ENCODE assay signal across 8 cellular contexts in the genomic region with DNA sequence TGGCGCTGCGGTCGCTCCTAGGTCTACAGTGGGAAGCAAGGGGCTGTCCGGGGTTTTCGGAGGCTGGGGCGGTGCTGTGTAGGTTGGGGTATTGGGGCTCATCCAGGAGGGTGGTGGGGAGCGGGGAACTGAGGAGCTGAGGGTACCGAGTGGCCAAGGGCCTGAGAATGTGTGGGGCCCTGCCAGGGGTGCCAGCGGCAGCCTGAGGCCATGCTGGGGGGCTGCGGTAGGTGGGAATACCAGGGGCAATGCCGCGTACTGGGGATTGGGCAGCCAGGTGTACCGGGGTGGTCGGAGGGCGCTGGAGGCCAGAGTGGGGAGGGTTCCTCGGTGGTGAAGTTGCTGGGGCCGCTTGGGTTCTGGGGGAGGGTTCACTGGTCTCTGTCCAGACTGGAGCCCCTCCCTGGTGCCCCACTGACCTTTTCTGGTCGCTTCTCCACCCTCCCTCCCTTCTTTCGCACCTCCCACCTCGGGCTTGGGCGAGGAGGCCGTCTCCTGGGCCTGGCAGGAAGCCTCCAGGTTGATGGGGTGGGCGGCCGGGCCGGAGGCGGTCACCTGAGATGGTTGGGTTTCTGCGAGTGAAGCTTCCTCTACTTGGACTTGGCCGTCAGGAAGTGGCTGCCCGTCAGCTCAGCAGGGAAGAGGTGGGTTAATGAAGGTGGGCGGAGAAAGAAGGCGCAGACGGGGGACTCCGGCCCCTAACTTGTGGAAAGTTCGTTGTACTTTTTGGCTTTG. TPM values are rescaled to one million over a fixed set of nuclear protein-coding genes. Genes with fewer than 3 reads are reported as not detected.
DNase-seq lines count a peak whose midpoint lies in the region; ATAC-seq and TF ChIP-seq lines count a peak whose summit lies in the region.

No MANE protein-coding gene starts in this region.

- peak overlapping the region; percentile 85 for H3K4me3 Mint-ChIP-seq in activated T-helper 17 cell treated with anti-CD3 and anti-CD28 coated beads, Interleukin-2, amount 50 U/mL, for 72 hours

- no peaks in the 10 kb centered on the region for H3K9me3 Mint-ChIP-seq in activated T-helper 17 cell treated with anti-CD3 and anti-CD28 coated beads, Interleukin-2, amount 50 U/mL, for 72 hours

- no peaks in the 10 kb centered on the region for H3K27me3 Mint-ChIP-seq in activated T-helper 17 cell treated with anti-CD3 and anti-CD28 coated beads, Interleukin-2, amount 50 U/mL, for 72 hours

- no peak for TF ChIP-seq POLR2A in gastrocnemius medialis (IDR thresholded peaks at IDR 0.05)

- peak overlapping the region; percentile 77 to 99 (median 91) for H3K4me3 ChIP-seq in gastrocnemius medialis

- peaks cover 51% of the 10 kb centered on the region for H3K36me3 Mint-ChIP-seq in activated T-helper 17 cell treated with anti-CD3 and anti-CD28 coated beads, Interleukin-2, amount 50 U/mL, for 72 hours (ENCODE audit: low read depth)

- peak; percentile 58 for DNase-seq in hepatic stellate cell (ENCODE audit: low spot score)
- DNase-seq in gastrocnemius medialis = no peak
- DNase-seq in DMS79 (lab: John Stamatoyannopoulos, UW) = no peak

- no peaks in the 10 kb centered on the region for H3K9me3 ChIP-seq in gastrocnemius medialis

- no peak for TF ChIP-seq CTCF in C4-2B (conservative IDR thresholded peaks at IDR 0.05)
- no peak for TF ChIP-seq CTCF in gastrocnemius medialis (IDR thresholded peaks at IDR 0.05 in 4 of 5, conservative IDR thresholded peaks at IDR 0.05 in 1 of 5)

- H3K27me3 ChIP-seq in gastrocnemius medialis = no peaks in the 10 kb centered on the region

- in situ Hi-C loops in gastrocnemius medialis (cut with MboI; ENCODE audit: low sequenced_read_pairs in 4 of 4) = loop anchor here in 2 of 4 donors (25.0 kb wide), 1 partner anchor 130 kb away; the partner anchor contains the start of gene ASMTL (in 2 of the 2)

- peaks cover 6 to 14% of the 10 kb centered on the region in 2 donors for H3K4me1 ChIP-seq in gastrocnemius medialis

- H3K4me1 Mint-ChIP-seq in activated T-helper 17 cell treated with anti-CD3 and anti-CD28 coated beads, Interleukin-2, amount 50 U/mL, for 72 hours = peaks cover 5% of the 10 kb centered on the region

- peak overlapping the region; percentile 94 for H3K27ac Mint-ChIP-seq in activated T-helper 17 cell treated with anti-CD3 and anti-CD28 coated beads, Interleukin-2, amount 50 U/mL, for 72 hours

- intact Hi-C loops in gastrocnemius medialis (cut with DNase I; ENCODE audit: low total_unique reads) = loop anchor here (5.0 kb wide), 1 partner anchor 600 kb away; no protein-coding TSS in a partner anchor

- peak; percentile 54 for ATAC-seq in GM18909 (IDR thresholded peaks at IDR 0.05; ENCODE audit: poor library complexity, unreplicated experiment)
- ATAC-seq in HG03378 (IDR thresholded peaks at IDR 0.05; ENCODE audit: unreplicated experiment) = peak; percentile 51
- peak; percentile 33 for ATAC-seq in activated T-helper 17 cell treated with anti-CD3 and anti-CD28 coated beads, Interleukin-2, amount 50 U/mL, for 72 hours (replicated peaks)
- ATAC-seq in gastrocnemius medialis = no peak
- ATAC-seq in HG03460 (IDR thresholded peaks at IDR 0.05; ENCODE audit: unreplicated experiment) = no peak

- H3K27ac ChIP-seq in C4-2B (peak overlapping the region; percentile 83), gastrocnemius medialis (peak overlapping the region; percentile 74 to 88 (median 80))

- peaks cover 0 to 34% of the 10 kb centered on the region in 2 donors for H3K36me3 ChIP-seq in gastrocnemius medialis

RNA-seq across cellular contexts. Expression of gene AKAP17A, which starts 0.9 kb away (rescaled TPM):
- total RNA-seq in activated T-helper 17 cell treated with anti-CD3 and anti-CD28 coated beads, Interleukin-2, amount 50 U/mL, for 72 hours = 10 to 100 TPM; 54.3 to 79.4 TPM
- 10 to 100 TPM; 14.1 to 15.9 (median 14.5) TPM for total RNA-seq in gastrocnemius medialis

RNA-seq across cellular contexts. Expression of gene ASMT, which starts 22.6 kb away (rescaled TPM):
- total RNA-seq in activated T-helper 17 cell treated with anti-CD3 and anti-CD28 coated beads, Interleukin-2, amount 50 U/mL, for 72 hours = 1 to 10 TPM; 2.0 to 8.9 TPM
- not detected for total RNA-seq in gastrocnemius medialis

RNA-seq across cellular contexts. Expression of gene P2RY8, which starts 55.3 kb away (rescaled TPM):
- 100 to 1,000 TPM in 1 of 2 donors, 10 to 100 TPM in 1; 89.0 to 105 TPM for total RNA-seq in activated T-helper 17 cell treated with anti-CD3 and anti-CD28 coated beads, Interleukin-2, amount 50 U/mL, for 72 hours
- total RNA-seq in gastrocnemius medialis = 1 to 10 TPM in 1 of 4 donors, under 1 TPM in 3; 0.36 to 1.1 (median 0.62) TPM

Comparison
In these comparisons a context has a peak if more than half of its experiments do, and no peak if none do; other contexts are left out.
1. ATAC-seq: peak in GM18909 (single experiment), HG03378 (single experiment) and activated T-helper 17 cell treated with anti-CD3 and anti-CD28 coated beads, Interleukin-2, amount 50 U/mL, for 72 hours (single experiment); none in gastrocnemius medialis (0 of 2) and HG03460 (single experiment).
2. RNA of gene P2RY8, which starts 55.3 kb away (total RNA-seq): 89.0 to 105 TPM in activated T-helper 17 cell treated with anti-CD3 and anti-CD28 coated beads, Interleukin-2, amount 50 U/mL, for 72 hours; 0.36 to 1.1 TPM in gastrocnemius medialis; every median in the first group is over 10 times any median in the second.